19 cellular contexts compared by ENCODE assay signal in the genomic region with DNA sequence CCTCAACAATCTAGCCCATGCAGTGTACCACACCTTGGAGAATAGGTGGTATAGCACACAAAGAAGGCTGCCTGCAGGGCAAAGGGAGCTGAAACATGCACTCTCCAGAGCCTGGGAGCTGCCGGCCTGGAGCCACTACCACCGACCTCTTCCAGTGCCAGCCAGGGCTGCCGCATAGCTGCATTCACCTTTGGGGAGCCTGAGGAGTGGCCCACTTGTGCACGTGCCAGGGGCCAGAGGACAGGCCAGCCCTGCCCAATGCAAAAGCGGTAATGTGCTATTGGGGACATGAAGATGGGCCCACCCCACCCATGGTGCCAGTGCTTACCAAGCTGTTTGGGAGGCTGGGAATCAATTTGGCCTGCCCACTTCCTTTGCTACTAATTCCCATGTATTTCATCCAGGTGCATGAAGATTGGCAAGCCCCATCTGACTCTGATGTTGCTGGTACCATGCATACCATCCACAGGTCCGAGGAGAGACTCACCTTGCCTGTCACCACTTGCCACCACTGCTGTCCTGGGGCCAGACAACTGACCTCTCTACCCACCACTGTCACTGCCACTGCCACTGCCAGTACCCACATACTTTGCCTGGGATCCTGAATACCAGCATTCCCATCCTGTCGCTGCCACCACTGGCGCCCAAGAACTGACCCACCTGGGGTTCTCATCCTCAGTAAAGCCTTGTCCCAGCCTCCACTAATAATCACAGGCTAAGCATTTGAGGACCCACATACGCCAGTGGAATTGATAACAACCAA.
DNase-seq lines count a peak whose midpoint lies in the region; ATAC-seq and TF ChIP-seq lines count a peak whose summit lies in the region.
"Had no signal": no experiment of that assay in that cellular context is flagged by ENCODE, and none has a peak within 500 bp of the region (broad histone marks: within the 10 kb centered on the region; RNA-seq: fewer than 3 reads in every experiment).

No MANE protein-coding gene starts in this region.

- WGBS in gastroesophageal sphincter (ENCODE audit: low coverage in 1 of 2), 2 donors, result 88% methylated on average over 1 of the region's 9 CpGs; no CpG with 5 or more reads in 1 of the 2 donors
- WGBS in neuronal stem cell (ENCODE audit: extremely low coverage in 2 of 2, insufficient read length in 2 of 2, insufficient replicate concordance in 1 of 2), 2 donors, result no CpG with 5 or more reads among the region's 9 CpGs
- WGBS in spleen, 5 donors, result 70 to 95% (median 87%) methylated on average over 2 to 9 of the region's 9 CpGs
- WGBS in right cardiac atrium, result 86% methylated on average over 9 of the region's 9 CpGs

- H3K9me3 ChIP-seq in gastroesophageal sphincter, result no peaks in the 10 kb centered on the region
- no peaks in the 10 kb centered on the region for H3K9me3 ChIP-seq in neuronal stem cell (replicated peaks in 1 of 2; ENCODE audit: control insufficient read depth in 2 of 2, insufficient read depth in 1 of 2, low read depth in 1 of 2, low read length in 2 of 2)
- no peaks in the 10 kb centered on the region for H3K9me3 ChIP-seq in spleen
- H3K9me3 ChIP-seq in right cardiac atrium (ENCODE audit: control insufficient read depth, low read length), result no peaks in the 10 kb centered on the region
- H3K9me3 ChIP-seq: BLaER1, Caco-2 had no signal

- H3K23ac ChIP-seq in neuronal stem cell (ENCODE audit: low read depth, low read length, poor library complexity), result no peak overlapping the region

- no peak overlapping the region for H3K27ac ChIP-seq in gastroesophageal sphincter
- H3K27ac ChIP-seq in neuronal stem cell (replicated peaks; ENCODE audit: low read length), result no peak overlapping the region
- no peak overlapping the region for H3K27ac ChIP-seq in spleen
- no peak overlapping the region for H3K27ac ChIP-seq in right cardiac atrium (ENCODE audit: low read length)
- H3K27ac ChIP-seq: BLaER1, C4-2B, GM23248 had no signal

- no peak overlapping the region for H4K91ac ChIP-seq in neuronal stem cell (ENCODE audit: low read depth, low read length, poor library complexity)

- no peak overlapping the region for H2AFZ ChIP-seq in neuronal stem cell (ENCODE audit: low read length)
- H2AFZ ChIP-seq: GM23248 had no signal

- H2AK5ac ChIP-seq in neuronal stem cell (ENCODE audit: low read depth, low read length), result no peak overlapping the region

- no peak overlapping the region for H2BK12ac ChIP-seq in neuronal stem cell (ENCODE audit: low read length)

- H3K4ac ChIP-seq in neuronal stem cell (ENCODE audit: low read length), result no peak overlapping the region

- H3K36me3 ChIP-seq in gastroesophageal sphincter (no peaks in the 10 kb centered on the region), neuronal stem cell (replicated peaks in 1 of 2; ENCODE audit: control insufficient read depth in 2 of 2, insufficient read depth in 2 of 2, low read length in 2 of 2) (no peaks in the 10 kb centered on the region), spleen (no peaks in the 10 kb centered on the region)
- H3K36me3 ChIP-seq: BLaER1 had no signal

- no peak for TF ChIP-seq EP300 in gastroesophageal sphincter (IDR thresholded peaks at IDR 0.05)

- H2BK15ac ChIP-seq in neuronal stem cell (ENCODE audit: low read length), result no peak overlapping the region

- no peaks in the 10 kb centered on the region for H3K79me1 ChIP-seq in neuronal stem cell (ENCODE audit: low read depth, low read length)

- H3K9ac ChIP-seq in neuronal stem cell (ENCODE audit: low read depth, low read length, poor library complexity), result no peak overlapping the region
- H3K9ac ChIP-seq: BLaER1, GM23248 had no signal

- H3K4me3 ChIP-seq in gastroesophageal sphincter (no peak overlapping the region), neuronal stem cell (ENCODE audit: low read length in 2 of 2) (no peak overlapping the region), spleen (no peak overlapping the region), right cardiac atrium (ENCODE audit: low read length) (no peak overlapping the region)
- H3K4me3 ChIP-seq: BLaER1, GM12878, GM23248 had no signal

- TF ChIP-seq POLR2A in gastroesophageal sphincter (IDR thresholded peaks at IDR 0.05) (no peak), spleen (IDR thresholded peaks at IDR 0.05) (no peak)

- no peak overlapping the region for H3K18ac ChIP-seq in neuronal stem cell (ENCODE audit: low read length)

- intact Hi-C loops in spleen (cut with DNase I; ENCODE audit: low total_unique reads), result no loop called here
- intact Hi-C loops in right cardiac atrium (cut with DNase I), result no loop called here
- intact Hi-C loops in Right ventricle myocardium inferior (cut with DNase I), result no loop called here

- no peak overlapping the region for H2BK120ac ChIP-seq in neuronal stem cell (ENCODE audit: low read depth, low read length)

- TF ChIP-seq CTCF in gastroesophageal sphincter (IDR thresholded peaks at IDR 0.05) (no peak), spleen (IDR thresholded peaks at IDR 0.05 in 8 of 11, conservative IDR thresholded peaks at IDR 0.05 in 3 of 11) (no peak)

- H3K4me2 ChIP-seq in neuronal stem cell (ENCODE audit: insufficient read depth, low read length, poor library complexity, severe bottlenecking), result no peak overlapping the region
- H3K4me2 ChIP-seq: BLaER1 had no signal

- H3K4me1 ChIP-seq in gastroesophageal sphincter (no peaks in the 10 kb centered on the region), neuronal stem cell (ENCODE audit: control insufficient read depth in 2 of 2, insufficient read depth in 1 of 2, low read depth in 1 of 2, low read length in 2 of 2) (no peaks in the 10 kb centered on the region), spleen (no peaks in the 10 kb centered on the region), right cardiac atrium (ENCODE audit: control insufficient read depth, insufficient read depth, low read length) (no peaks in the 10 kb centered on the region)
- H3K4me1 ChIP-seq: BLaER1, Caco-2 had no signal

- DNase-seq in neuronal stem cell (ENCODE audit: low spot score), result no peak
- DNase-seq in spleen, result peak; percentile 58
- no peak for DNase-seq in right cardiac atrium
- DNase-seq in Right ventricle myocardium inferior (ENCODE audit: missing footprints), result no peak
- DNase-seq: Caco-2; CD4-positive, CD25-positive, alpha-beta regulatory T cell; CD8-positive, alpha-beta T cell; DMS153; DMS79; EL; GDM1; GM23248; H7; HCEC 1CT had no signal

- no peak overlapping the region for H2BK5ac ChIP-seq in neuronal stem cell (ENCODE audit: low read length)

- no peak overlapping the region for H3K14ac ChIP-seq in neuronal stem cell (ENCODE audit: low read length)

- H3K27me3 ChIP-seq in gastroesophageal sphincter (no peaks in the 10 kb centered on the region), neuronal stem cell (ENCODE audit: control insufficient read depth in 3 of 3, insufficient read depth in 3 of 3, low read depth in 1 of 3, low read length in 3 of 3) (no peaks in the 10 kb centered on the region), spleen (replicated peaks in 1 of 7) (no peaks in the 10 kb centered on the region), right cardiac atrium (ENCODE audit: control insufficient read depth, insufficient read depth) (no peaks in the 10 kb centered on the region)

- peak overlapping the region; percentile 43 for H4K8ac ChIP-seq in neuronal stem cell (ENCODE audit: low read depth, low read length)

- ATAC-seq in gastroesophageal sphincter (peak; percentile 25), GM18909 (IDR thresholded peaks at IDR 0.05; ENCODE audit: poor library complexity, unreplicated experiment) (no peak), right cardiac atrium (no peak), Right ventricle myocardium inferior (no peak)
- ATAC-seq: CD8-positive, alpha-beta T cell; GM12878 had no signal
